1 cellular context compared by ENCODE assay signal in genomic region chr20:31547017-31547675, GRCh38.
A peak's percentile ranks its signal among the peaks of the same experiment; 100 is the strongest.
TF ChIP-seq lines count a peak whose summit lies in the region.

No MANE protein-coding gene starts in this region.

TF ChIP-seq in K562, 482 proteins besides CTCF, POLR2A, EP300 and RAD21 (continued from another document and continues in another):
- TF ChIP-seq, protein P1, sequence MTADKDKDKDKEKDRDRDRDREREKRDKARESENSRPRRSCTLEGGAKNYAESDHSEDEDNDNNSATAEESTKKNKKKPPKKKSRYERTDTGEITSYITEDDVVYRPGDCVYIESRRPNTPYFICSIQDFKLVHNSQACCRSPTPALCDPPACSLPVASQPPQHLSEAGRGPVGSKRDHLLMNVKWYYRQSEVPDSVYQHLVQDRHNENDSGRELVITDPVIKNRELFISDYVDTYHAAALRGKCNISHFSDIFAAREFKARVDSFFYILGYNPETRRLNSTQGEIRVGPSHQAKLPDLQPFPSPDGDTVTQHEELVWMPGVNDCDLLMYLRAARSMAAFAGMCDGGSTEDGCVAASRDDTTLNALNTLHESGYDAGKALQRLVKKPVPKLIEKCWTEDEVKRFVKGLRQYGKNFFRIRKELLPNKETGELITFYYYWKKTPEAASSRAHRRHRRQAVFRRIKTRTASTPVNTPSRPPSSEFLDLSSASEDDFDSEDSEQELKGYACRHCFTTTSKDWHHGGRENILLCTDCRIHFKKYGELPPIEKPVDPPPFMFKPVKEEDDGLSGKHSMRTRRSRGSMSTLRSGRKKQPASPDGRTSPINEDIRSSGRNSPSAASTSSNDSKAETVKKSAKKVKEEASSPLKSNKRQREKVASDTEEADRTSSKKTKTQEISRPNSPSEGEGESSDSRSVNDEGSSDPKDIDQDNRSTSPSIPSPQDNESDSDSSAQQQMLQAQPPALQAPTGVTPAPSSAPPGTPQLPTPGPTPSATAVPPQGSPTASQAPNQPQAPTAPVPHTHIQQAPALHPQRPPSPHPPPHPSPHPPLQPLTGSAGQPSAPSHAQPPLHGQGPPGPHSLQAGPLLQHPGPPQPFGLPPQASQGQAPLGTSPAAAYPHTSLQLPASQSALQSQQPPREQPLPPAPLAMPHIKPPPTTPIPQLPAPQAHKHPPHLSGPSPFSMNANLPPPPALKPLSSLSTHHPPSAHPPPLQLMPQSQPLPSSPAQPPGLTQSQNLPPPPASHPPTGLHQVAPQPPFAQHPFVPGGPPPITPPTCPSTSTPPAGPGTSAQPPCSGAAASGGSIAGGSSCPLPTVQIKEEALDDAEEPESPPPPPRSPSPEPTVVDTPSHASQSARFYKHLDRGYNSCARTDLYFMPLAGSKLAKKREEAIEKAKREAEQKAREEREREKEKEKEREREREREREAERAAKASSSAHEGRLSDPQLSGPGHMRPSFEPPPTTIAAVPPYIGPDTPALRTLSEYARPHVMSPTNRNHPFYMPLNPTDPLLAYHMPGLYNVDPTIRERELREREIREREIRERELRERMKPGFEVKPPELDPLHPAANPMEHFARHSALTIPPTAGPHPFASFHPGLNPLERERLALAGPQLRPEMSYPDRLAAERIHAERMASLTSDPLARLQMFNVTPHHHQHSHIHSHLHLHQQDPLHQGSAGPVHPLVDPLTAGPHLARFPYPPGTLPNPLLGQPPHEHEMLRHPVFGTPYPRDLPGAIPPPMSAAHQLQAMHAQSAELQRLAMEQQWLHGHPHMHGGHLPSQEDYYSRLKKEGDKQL (CRISPR knock-in tag; IDR thresholded peaks at IDR 0.05; ENCODE audit: borderline replicate concordance) = no peak
- TF ChIP-seq TCFL5 (CRISPR knock-in tag; conservative IDR thresholded peaks at IDR 0.05) (no peak), E4F1 (CRISPR knock-in tag; IDR thresholded peaks at IDR 0.05; ENCODE audit: borderline replicate concordance) (peak; percentile 94), NR2C2 (CRISPR knock-in tag; IDR thresholded peaks at IDR 0.05) (no peak), NR2C2 (tag; IDR thresholded peaks at IDR 0.05) (no peak), GTF2F1 (IDR thresholded peaks at IDR 0.05; ENCODE audit: low read depth, low read length) (no peak), SIX5 (IDR thresholded peaks at IDR 0.05; ENCODE audit: borderline replicate concordance in 1 of 2, insufficient read depth in 1 of 2, low read depth in 1 of 2, low read length in 2 of 2) (no peak; a peak in 1 of 4 replicates), ERF (CRISPR knock-in tag; IDR thresholded peaks at IDR 0.05) (no peak), GTF2A2 (tag; IDR thresholded peaks at IDR 0.05) (no peak), FOXM1 (IDR thresholded peaks at IDR 0.05; ENCODE audit: low read depth) (no peak), FOXM1 (CRISPR knock-in tag; IDR thresholded peaks at IDR 0.05; ENCODE audit: low read depth) (no peak), ESRRB (CRISPR knock-in tag; IDR thresholded peaks at IDR 0.05; ENCODE audit: borderline replicate concordance) (no peak), MGA (IDR thresholded peaks at IDR 0.05) (no peak), CREM (IDR thresholded peaks at IDR 0.05; ENCODE audit: low read depth) (peak; percentile 97), FOSL1 (tag; conservative IDR thresholded peaks at IDR 0.05) (peak; percentile 66), ARID4B (CRISPR knock-in tag; IDR thresholded peaks at IDR 0.05) (no peak; the same call in 1 of the 2 replicates), NCOA1 (IDR thresholded peaks at IDR 0.05; ENCODE audit: low read depth) (peak; percentile 54; the same call in 1 of the 2 replicates), HMG20A (CRISPR knock-in tag; conservative IDR thresholded peaks at IDR 0.05) (no peak), POLR3G (IDR thresholded peaks at IDR 0.05; ENCODE audit: extremely low read depth, insufficient read length, insufficient replicate concordance) (no peak), TBL1XR1 (IDR thresholded peaks at IDR 0.05; ENCODE audit: low read length in 2 of 2) (no peak), PHF21A (IDR thresholded peaks at IDR 0.05; ENCODE audit: borderline replicate concordance, low read depth) (no peak), ZNF766 (CRISPR knock-in tag; conservative IDR thresholded peaks at IDR 0.05) (0 out of 2 replicates have a peak, but pooled peaks have one; percentile 17), ZFPM2 (CRISPR knock-in tag; IDR thresholded peaks at IDR 0.05) (no peak), C11orf30 (IDR thresholded peaks at IDR 0.05; ENCODE audit: low read depth) (peak; percentile 66), ZKSCAN3 (CRISPR knock-in tag; IDR thresholded peaks at IDR 0.05) (no peak), POLR2H (tag; IDR thresholded peaks at IDR 0.05; ENCODE audit: low read depth) (peak; percentile 60; the same call in 1 of the 2 replicates)
- TF ChIP-seq, protein P2, sequence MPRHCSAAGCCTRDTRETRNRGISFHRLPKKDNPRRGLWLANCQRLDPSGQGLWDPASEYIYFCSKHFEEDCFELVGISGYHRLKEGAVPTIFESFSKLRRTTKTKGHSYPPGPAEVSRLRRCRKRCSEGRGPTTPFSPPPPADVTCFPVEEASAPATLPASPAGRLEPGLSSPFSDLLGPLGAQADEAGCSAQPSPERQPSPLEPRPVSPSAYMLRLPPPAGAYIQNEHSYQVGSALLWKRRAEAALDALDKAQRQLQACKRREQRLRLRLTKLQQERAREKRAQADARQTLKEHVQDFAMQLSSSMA (CRISPR knock-in tag; IDR thresholded peaks at IDR 0.05) = no peak
- TF ChIP-seq, protein P3, sequence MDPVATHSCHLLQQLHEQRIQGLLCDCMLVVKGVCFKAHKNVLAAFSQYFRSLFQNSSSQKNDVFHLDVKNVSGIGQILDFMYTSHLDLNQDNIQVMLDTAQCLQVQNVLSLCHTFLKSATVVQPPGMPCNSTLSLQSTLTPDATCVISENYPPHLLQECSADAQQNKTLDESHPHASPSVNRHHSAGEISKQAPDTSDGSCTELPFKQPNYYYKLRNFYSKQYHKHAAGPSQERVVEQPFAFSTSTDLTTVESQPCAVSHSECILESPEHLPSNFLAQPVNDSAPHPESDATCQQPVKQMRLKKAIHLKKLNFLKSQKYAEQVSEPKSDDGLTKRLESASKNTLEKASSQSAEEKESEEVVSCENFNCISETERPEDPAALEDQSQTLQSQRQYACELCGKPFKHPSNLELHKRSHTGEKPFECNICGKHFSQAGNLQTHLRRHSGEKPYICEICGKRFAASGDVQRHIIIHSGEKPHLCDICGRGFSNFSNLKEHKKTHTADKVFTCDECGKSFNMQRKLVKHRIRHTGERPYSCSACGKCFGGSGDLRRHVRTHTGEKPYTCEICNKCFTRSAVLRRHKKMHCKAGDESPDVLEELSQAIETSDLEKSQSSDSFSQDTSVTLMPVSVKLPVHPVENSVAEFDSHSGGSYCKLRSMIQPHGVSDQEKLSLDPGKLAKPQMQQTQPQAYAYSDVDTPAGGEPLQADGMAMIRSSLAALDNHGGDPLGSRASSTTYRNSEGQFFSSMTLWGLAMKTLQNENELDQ (CRISPR knock-in tag; IDR thresholded peaks at IDR 0.05; ENCODE audit: borderline replicate concordance) = no peak
